9 cellular contexts compared by ENCODE assay signal in the genomic region with DNA sequence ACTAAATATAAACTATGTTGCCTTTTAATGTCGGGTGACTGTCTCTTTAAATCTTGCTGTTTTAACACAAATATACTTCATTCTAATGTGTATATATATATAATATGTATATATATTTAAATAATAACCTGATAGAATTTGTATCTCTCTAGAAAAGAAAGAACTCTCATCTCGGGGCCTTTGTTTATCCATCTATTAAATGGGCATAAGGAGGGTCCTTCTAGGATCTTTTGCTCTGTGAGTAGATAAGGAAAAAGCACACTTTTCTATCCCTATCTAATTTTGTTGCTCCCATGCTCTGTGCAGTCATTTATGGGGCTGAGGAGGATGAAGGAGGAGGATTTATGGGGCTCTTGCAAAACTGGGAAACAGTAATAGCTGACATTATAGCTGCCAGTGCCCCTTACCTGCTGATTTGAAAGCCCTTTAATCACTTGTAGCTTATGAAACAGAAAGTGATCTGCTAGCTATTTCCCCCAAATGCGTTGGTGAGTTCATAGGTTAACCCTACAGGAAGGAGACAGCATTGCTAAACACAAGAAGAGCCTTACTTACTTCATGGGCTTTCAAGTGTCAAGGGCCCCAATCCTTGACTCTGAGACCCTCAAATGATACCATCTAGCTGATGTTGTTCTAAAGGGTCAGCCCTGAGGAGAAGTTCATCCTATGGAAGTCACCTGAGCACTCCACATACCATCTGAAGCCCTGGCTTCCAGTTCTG. TPM values are rescaled to one million over a fixed set of nuclear protein-coding genes. Genes with fewer than 3 reads are reported as not detected.
DNase-seq lines count a peak whose midpoint lies in the region; ATAC-seq and TF ChIP-seq lines count a peak whose summit lies in the region.
"Had no signal": no experiment of that assay in that cellular context is flagged by ENCODE, and none has a peak within 500 bp of the region (broad histone marks: within the 10 kb centered on the region; RNA-seq: fewer than 3 reads in every experiment).

No MANE protein-coding gene starts in this region.

- intact Hi-C loops in mammary epithelial cell (cut with micrococcal nuclease) (no loop called here), aorta (cut with DNase I) (no loop called here)

- H3K36me3 ChIP-seq in mammary epithelial cell (ENCODE audit: insufficient read depth, low read length) (no peaks in the 10 kb centered on the region), aorta (ENCODE audit: control insufficient read depth in 1 of 2, insufficient read depth in 2 of 2, low read length in 1 of 2) (no peaks in the 10 kb centered on the region)

- CTCF ChIA-PET in mammary epithelial cell (lab: Charles Lee; ENCODE audit: low non-redundant PET): no interaction called here

- TF ChIP-seq CTCF in mammary epithelial cell (conservative IDR thresholded peaks at IDR 0.05 in 1 of 2, IDR thresholded peaks at IDR 0.05 in 1 of 2; ENCODE audit: extremely low read depth in 1 of 2, insufficient read depth in 1 of 2, low read depth in 1 of 2, low read length in 2 of 2): no peak

- H4K20me1 ChIP-seq in mammary epithelial cell (ENCODE audit: insufficient read depth, low read length): no peaks in the 10 kb centered on the region

- in situ Hi-C loops in mammary epithelial cell (cut with MboI; ENCODE audit: low sequenced_read_pairs in 2 of 2): no loop called here

- H3K4me3 ChIP-seq in mammary epithelial cell (replicated peaks in 1 of 3; ENCODE audit: insufficient read depth in 1 of 3, low read depth in 2 of 3, low read length in 3 of 3) (no peak overlapping the region), aorta (ENCODE audit: low read length in 2 of 2) (no peak overlapping the region)

- H3K27me3 ChIP-seq in mammary epithelial cell (ENCODE audit: insufficient read depth, low read length) (no peaks in the 10 kb centered on the region), aorta (ENCODE audit: control insufficient read depth in 1 of 2, insufficient read depth in 2 of 2, low read length in 1 of 2) (no peaks in the 10 kb centered on the region)

- H3K4me1 ChIP-seq in mammary epithelial cell (ENCODE audit: insufficient read depth, low read length): peaks cover 17% of the 10 kb centered on the region
- no peaks in the 10 kb centered on the region for H3K4me1 ChIP-seq in aorta (ENCODE audit: control insufficient read depth in 1 of 2, insufficient read depth in 2 of 2, low read length in 2 of 2)

- peak; percentile 98 for ATAC-seq in GM18511 (IDR thresholded peaks at IDR 0.05; ENCODE audit: unreplicated experiment)
- peak; percentile 83 for ATAC-seq in GM21515 (IDR thresholded peaks at IDR 0.05; ENCODE audit: unreplicated experiment)
- ATAC-seq in HG03442 (IDR thresholded peaks at IDR 0.05; ENCODE audit: unreplicated experiment): peak; percentile 93
- no peak for ATAC-seq in aorta (ENCODE audit: low FRiP score)

- H3K79me2 ChIP-seq in mammary epithelial cell (ENCODE audit: insufficient read depth, low read length): no peaks in the 10 kb centered on the region

- no peak overlapping the region for H3K9ac ChIP-seq in mammary epithelial cell (ENCODE audit: insufficient read depth, low read length)

- no TSS peak for BruUV-seq in mammary epithelial cell (replicated peaks; lab: Mats Ljungman, UMichigan)

- WGBS in mammary epithelial cell (ENCODE audit: low coverage, missing lambda C conversion rate): 82% methylated on average over 3 of the region's 3 CpGs
- 67 to 73% methylated on average over 3 of the region's 3 CpGs for WGBS in aorta, 2 donors

- no peak overlapping the region for H3K27ac ChIP-seq in mammary epithelial cell (ENCODE audit: insufficient read depth, low read depth, low read length)
- no peak overlapping the region for H3K27ac ChIP-seq in aorta (ENCODE audit: low read depth in 1 of 2, low read length in 2 of 2)

- DNase-seq in mammary epithelial cell (no peak), NCI-H1694 (lab: John Stamatoyannopoulos, UW) (no peak), aorta (no peak), kidney tubule cell (ENCODE audit: low spot score) (no peak), kidney glomerular epithelial cell (lab: John Stamatoyannopoulos, UW) (no peak)
- DNase-seq: activated CD4-positive, alpha-beta memory T cell treated with anti-CD3 and anti-CD28 coated beads, Interleukin-2, amount 10 ng/mL, durations not matched to agents 7 days and 5 days had no signal

- H2AFZ ChIP-seq in mammary epithelial cell (ENCODE audit: low read depth, low read length): peak overlapping the region; percentile 9

- H3K9me3 ChIP-seq in mammary epithelial cell (replicated peaks; ENCODE audit: insufficient read depth, low read length) (no peaks in the 10 kb centered on the region), aorta (ENCODE audit: control insufficient read depth, low read length) (no peaks in the 10 kb centered on the region)

- dilution Hi-C loops in mammary epithelial cell (cut with HindIII; ENCODE audit: low sequenced_read_pairs): no loop called here

- H3K4me2 ChIP-seq in mammary epithelial cell (ENCODE audit: insufficient read depth, low read depth, low read length): no peak overlapping the region

RNA-seq across cellular contexts. Expression of a gene that starts 5.8 kb away (rescaled TPM):
- total RNA-seq in mammary epithelial cell (1 to 10 TPM; 4.2 to 7.0 TPM), aorta (1 to 10 TPM; 2.3 to 2.5 TPM)
- polyA plus RNA-seq in mammary epithelial cell (2.0 TPM), aorta (under 1 TPM; 0.05 to 0.88 TPM)
- polyA minus RNA-seq in mammary epithelial cell: 9.0 TPM
